In genomic region chr6:157157228-157157627, GRCh38 we compare ENCODE assay signal across 18 cellular contexts.
DNase-seq lines count a peak whose midpoint lies in the region; FAIRE-seq and TF ChIP-seq lines count a peak whose summit lies in the region.
"Had no signal": no experiment of that assay in that cellular context is flagged by ENCODE, and none has a peak within 500 bp of the region (broad histone marks: within the 10 kb centered on the region; RNA-seq: fewer than 3 reads in every experiment).

No MANE protein-coding gene starts in this region.

- in situ Hi-C loops in G401 (cut with HindIII; ENCODE audit: low sequenced_read_pairs) = no loop called here

- no peak for FAIRE-seq in GM12891 (lab: Jason Lieb, UNC)
- FAIRE-seq: GM18507, K562, pancreas had no signal

- no peak for TF ChIP-seq POLR2A in GM12891 (IDR thresholded peaks at IDR 0.05; ENCODE audit: low read depth, low read length)

- DNase-seq in G401 (ENCODE audit: low spot score) = peak; percentile 52
- peak; percentile 17 for DNase-seq in NCI-H1417 treated with DMSO at 0.1 percent for 48 hours (lab: John Stamatoyannopoulos, UW)
- DNase-seq in NCI-H510A (lab: John Stamatoyannopoulos, UW) = peak; percentile 73
- peak; percentile 59 for DNase-seq in left kidney (ENCODE audit: low read depth, low spot score)
- DNase-seq in activated CD4-positive, alpha-beta T cell treated with anti-CD3 and anti-CD28 coated beads for 48 hours = no peak
- no peak for DNase-seq in activated CD8-positive, alpha-beta memory T cell treated with anti-CD3 and anti-CD28 coated beads, Interleukin-2, amount 50 U/mL, for 48 hours
- no peak for DNase-seq in GM12891 (ENCODE audit: insufficient read length, low spot score)
- no peak for DNase-seq in iPS-NIHi11 (ENCODE audit: low spot score)
- DNase-seq: aorta; central memory CD4-positive, alpha-beta T cell; hypothalamus; islet precursor cell; naive B cell; pancreas; stimulated activated CD4-positive, alpha-beta T cell treated with anti-CD3 and anti-CD28 coated beads, Interleukin-15, amount 100 ng/mL, for 24 hours; T-helper 9 cell had no signal

TF ChIP-seq in GM12891, 5 proteins besides CTCF, POLR2A, EP300 and RAD21:
- TF ChIP-seq POU2F2 (IDR thresholded peaks at IDR 0.05; ENCODE audit: low read depth, low read length) (no peak), TAF1 (IDR thresholded peaks at IDR 0.05; ENCODE audit: low read depth, low read length) (no peak), PAX5 (IDR thresholded peaks at IDR 0.05; ENCODE audit: insufficient read depth, low read length, severe bottlenecking) (no peak), SPI1 (IDR thresholded peaks at IDR 0.05; ENCODE audit: low read depth, low read length) (no peak), POLR2AphosphoS5 (IDR thresholded peaks at IDR 0.05; ENCODE audit: low read depth, low read length) (no peak)

Comparison
In these comparisons a context has a peak if more than half of its experiments do, and no peak if none do; other contexts are left out.
1. DNase-seq: peak in G401 (single experiment), NCI-H1417 treated with DMSO at 0.1 percent for 48 hours (single experiment), NCI-H510A (single experiment) and left kidney (single experiment); none in activated CD4-positive, alpha-beta T cell treated with anti-CD3 and anti-CD28 coated beads for 48 hours (single experiment), activated CD8-positive, alpha-beta memory T cell treated with anti-CD3 and anti-CD28 coated beads, Interleukin-2, amount 50 U/mL, for 48 hours (single experiment), GM12891 (single experiment) and iPS-NIHi11 (single experiment).